ENCODE assay signal across 18 cellular contexts in genomic region chr3:126683506-126683905, GRCh38. TPM values are rescaled to one million over a fixed set of nuclear protein-coding genes. Genes with fewer than 3 reads are reported as not detected.
DNase-seq lines count a peak whose midpoint lies in the region; ATAC-seq, FAIRE-seq and TF ChIP-seq lines count a peak whose summit lies in the region.
"Had no signal": no experiment of that assay in that cellular context is flagged by ENCODE, and none has a peak within 500 bp of the region (broad histone marks: within the 10 kb centered on the region; RNA-seq: fewer than 3 reads in every experiment).

No MANE protein-coding gene starts in this region.

- H2BK120ac ChIP-seq in neuronal stem cell (ENCODE audit: low read depth, low read length): peak overlapping the region; percentile 68

- WGBS in neuronal stem cell (ENCODE audit: extremely low coverage in 2 of 2, insufficient read length in 2 of 2, insufficient replicate concordance in 1 of 2), 2 donors: no CpG with 5 or more reads among the region's 6 CpGs

- H2AFZ ChIP-seq in neuronal stem cell (ENCODE audit: low read length): peak overlapping the region; percentile 79

- peak overlapping the region; percentile 32 for H2BK15ac ChIP-seq in neuronal stem cell (ENCODE audit: low read length)

- no peak overlapping the region for H3K23ac ChIP-seq in neuronal stem cell (ENCODE audit: low read depth, low read length, poor library complexity)

- H2BK5ac ChIP-seq in neuronal stem cell (ENCODE audit: low read length): no peak overlapping the region

- H3K4me2 ChIP-seq in neuronal stem cell (ENCODE audit: insufficient read depth, low read length, poor library complexity, severe bottlenecking): no peak overlapping the region

- no peak for TF ChIP-seq CTCF in ascending aorta (IDR thresholded peaks at IDR 0.05)

- H3K79me1 ChIP-seq in neuronal stem cell (ENCODE audit: low read depth, low read length): no peaks in the 10 kb centered on the region

- H4K91ac ChIP-seq in neuronal stem cell (ENCODE audit: low read depth, low read length, poor library complexity): peak overlapping the region; percentile 87

- H3K27me3 ChIP-seq in ascending aorta: no peaks in the 10 kb centered on the region
- peaks cover 0 to 10% (median 7%) of the 10 kb centered on the region in 3 experiments for H3K27me3 ChIP-seq in neuronal stem cell (ENCODE audit: control insufficient read depth in 3 of 3, insufficient read depth in 3 of 3, low read depth in 1 of 3, low read length in 3 of 3)
- H3K27me3 ChIP-seq: body of pancreas, dorsolateral prefrontal cortex, thyroid gland had no signal

- H3K27ac ChIP-seq in ascending aorta (peak overlapping the region; percentile 32 to 43), neuronal stem cell (replicated peaks; ENCODE audit: low read length) (no peak overlapping the region)
- H3K27ac ChIP-seq: body of pancreas, dorsolateral prefrontal cortex, thyroid gland had no signal

- ATAC-seq in HG02938 (IDR thresholded peaks at IDR 0.05; ENCODE audit: unreplicated experiment): no peak
- ATAC-seq: body of pancreas; CD8-positive, alpha-beta T cell; WTC11 had no signal

- H3K9ac ChIP-seq in neuronal stem cell (ENCODE audit: low read depth, low read length, poor library complexity): no peak overlapping the region

- no peaks in the 10 kb centered on the region for H3K9me3 ChIP-seq in ascending aorta
- H3K9me3 ChIP-seq in neuronal stem cell (replicated peaks in 1 of 2; ENCODE audit: control insufficient read depth in 2 of 2, insufficient read depth in 1 of 2, low read depth in 1 of 2, low read length in 2 of 2): no peaks in the 10 kb centered on the region
- H3K9me3 ChIP-seq: body of pancreas, thyroid gland had no signal

- peaks cover 14 to 34% of the 10 kb centered on the region in 2 donors for H3K4me1 ChIP-seq in ascending aorta
- peaks cover 21 to 39% of the 10 kb centered on the region in 2 donors for H3K4me1 ChIP-seq in neuronal stem cell (ENCODE audit: control insufficient read depth in 2 of 2, insufficient read depth in 1 of 2, low read depth in 1 of 2, low read length in 2 of 2)
- H3K4me1 ChIP-seq: body of pancreas had no signal

- FAIRE-seq in frontal cortex (lab: Jason Lieb, UNC): no peak

- H3K14ac ChIP-seq in neuronal stem cell (ENCODE audit: low read length): peak overlapping the region; percentile 3

- peak overlapping the region; percentile 43 for H2BK12ac ChIP-seq in neuronal stem cell (ENCODE audit: low read length)

- no peaks in the 10 kb centered on the region for H3K36me3 ChIP-seq in ascending aorta
- no peaks in the 10 kb centered on the region for H3K36me3 ChIP-seq in neuronal stem cell (replicated peaks in 1 of 2; ENCODE audit: control insufficient read depth in 2 of 2, insufficient read depth in 2 of 2, low read length in 2 of 2)
- H3K36me3 ChIP-seq: thyroid gland had no signal

- no peak overlapping the region for H4K8ac ChIP-seq in neuronal stem cell (ENCODE audit: low read depth, low read length)

- peak overlapping the region; percentile 32 for H3K4ac ChIP-seq in neuronal stem cell (ENCODE audit: low read length)

- DNase-seq in NCI-H1417 (lab: John Stamatoyannopoulos, UW): peak; percentile 56 to 86 (median 78)
- DNase-seq in NCI-H1417 treated with DMSO at 0.1 percent for 48 hours (lab: John Stamatoyannopoulos, UW): no peak
- peak; percentile 71 for DNase-seq in NCI-H2107 (lab: John Stamatoyannopoulos, UW)
- DNase-seq in ascending aorta (ENCODE audit: low spot score in 2 of 2): no peak
- DNase-seq in neuronal stem cell (ENCODE audit: low spot score): no peak
- DNase-seq in RKO (ENCODE audit: low spot score): no peak
- no peak for DNase-seq in frontal cortex (ENCODE audit: low spot score in 2 of 2)
- DNase-seq: 8988T; activated naive CD4-positive, alpha-beta T cell treated with Interleukin-2 at 50 U/mL for 16 hours; body of pancreas; CD8-positive, alpha-beta T cell; OCI-M1; stimulated activated CD4-positive, alpha-beta T cell treated with anti-CD3 and anti-CD28 coated beads, Interleukin-2, amount 100 ng/mL, for 24 hours; stimulated activated CD8-positive, alpha-beta memory T cell treated with anti-CD3 and anti-CD28 coated beads, Interleukin-4, amount 100 ng/mL, for 48 hours had no signal

- H3K18ac ChIP-seq in neuronal stem cell (ENCODE audit: low read length): peak overlapping the region; percentile 88

- no peak overlapping the region for H3K4me3 ChIP-seq in ascending aorta
- no peak overlapping the region for H3K4me3 ChIP-seq in neuronal stem cell (ENCODE audit: low read length in 2 of 2)
- H3K4me3 ChIP-seq: body of pancreas, dorsolateral prefrontal cortex, thyroid gland had no signal

- peak overlapping the region; percentile 32 for H2AK5ac ChIP-seq in neuronal stem cell (ENCODE audit: low read depth, low read length)

- intact Hi-C loops in ascending aorta (cut with DNase I): no loop called here

RNA-seq across cellular contexts. Expression of gene CHCHD6, which starts 20.5 kb away (rescaled TPM):
- total RNA-seq in ascending aorta (1.2 TPM), frontal cortex (33.8 TPM)
- 38.4 TPM for polyA plus RNA-seq in neuronal stem cell (2013, experiment 1 of 2)
- polyA plus RNA-seq in neuronal stem cell (2013, experiment 2 of 2): 38.2 TPM

RNA-seq across cellular contexts. Expression of gene TXNRD3, which starts 28.6 kb away (rescaled TPM):
- 18.9 TPM for total RNA-seq in ascending aorta
- polyA plus RNA-seq in neuronal stem cell (2013, experiment 1 of 2): 12.6 TPM
- polyA plus RNA-seq in neuronal stem cell (2013, experiment 2 of 2): 12.6 TPM
- 19.2 TPM for total RNA-seq in frontal cortex

Comparison
In these comparisons a context has a peak if more than half of its experiments do, and no peak if none do; other contexts are left out.
1. DNase-seq: peak in NCI-H1417 (3 of 3) and NCI-H2107 (single experiment); none in NCI-H1417 treated with DMSO at 0.1 percent for 48 hours (single experiment), ascending aorta (0 of 2), neuronal stem cell (single experiment), RKO (single experiment) and frontal cortex (0 of 2).
2. RNA of gene CHCHD6, which starts 20.5 kb away (total RNA-seq): 33.8 TPM in frontal cortex (single experiment); 1.2 TPM in ascending aorta (single experiment); every median in the first group is over 10 times any median in the second.